8 cellular contexts compared by ENCODE assay signal in genomic region chr13:110306960-110307696, GRCh38. TPM values are rescaled to one million over a fixed set of nuclear protein-coding genes. Genes with fewer than 3 reads are reported as not detected.
DNase-seq lines count a peak whose midpoint lies in the region; ATAC-seq lines count a peak whose summit lies in the region.

Gene COL4A1, minus strand, starts transcription at chr13:110307157. Its CDS starts 130 bp downstream, at chr13:110307027.
Gene COL4A2, plus strand, starts transcription at chr13:110307284. Its CDS starts 620 bp downstream, at chr13:110307904.

- no peaks in the 10 kb centered on the region for H3K9me3 Mint-ChIP-seq in activated T-helper 1 cell treated with anti-CD3 and anti-CD28 coated beads, Interleukin-12 subunit alpha, Interleukin-12 subunit beta, Interleukin-2, Interleukin-4 antibody, amounts not matched to agents 30 ng/mL and 10 ng/mL and 1 ng/mL, durations not matched to agents 14 hours and 24 hours and 36 hours
- no peaks in the 10 kb centered on the region for H3K9me3 Mint-ChIP-seq in stimulated activated memory B cell treated with anti-CD40 and anti-IgM and Interleukin-4, amounts not matched to agents 10 μg/mL and 1 μg/mL and 100 μg/mL, for 72 hours

- H3K4me3 ChIP-seq in GM23248: peak within 1 kb of the TSS; percentile 89

- H2AFZ ChIP-seq in GM23248: peak within 1 kb of the TSS; percentile 79

- no peak within 1 kb of the TSS for H3K4me3 Mint-ChIP-seq in activated T-helper 1 cell treated with anti-CD3 and anti-CD28 coated beads, Interleukin-12 subunit alpha, Interleukin-12 subunit beta, Interleukin-2, Interleukin-4 antibody, amounts not matched to agents 30 ng/mL and 10 ng/mL and 1 ng/mL, durations not matched to agents 14 hours and 24 hours and 36 hours
- H3K4me3 Mint-ChIP-seq in stimulated activated memory B cell treated with anti-CD40 and anti-IgM and Interleukin-4, amounts not matched to agents 10 μg/mL and 1 μg/mL and 100 μg/mL, for 72 hours: no peak within 1 kb of the TSS

- H3K9me2 ChIP-seq in GM23248 (ENCODE audit: insufficient read depth): no peaks in the 10 kb centered on the region

- WGBS in GM23248 (ENCODE audit: low coverage in 1 of 2, low lambda C conversion rate in 2 of 2, missing lambda C conversion rate in 2 of 2), 2 experiments: 0 to 1% methylated on average over 26 to 72 of the region's 89 CpGs

- peak; percentile 79 for DNase-seq in GM23248
- no peak for DNase-seq in activated T-helper 1 cell treated with anti-CD3 and anti-CD28 coated beads, Interleukin-12 subunit alpha, Interleukin-12 subunit beta, Interleukin-2, Interleukin-4 antibody, amounts not matched to agents 30 ng/mL and 10 ng/mL and 1 ng/mL, durations not matched to agents 14 hours and 24 hours and 36 hours (ENCODE audit: low spot score)
- DNase-seq in left ventricle myocardium superior: peak; percentile 93
- peak; percentile 89 for DNase-seq in retina
- no peak for DNase-seq in NCI-H2227 treated with DMSO at 0.1 percent for 48 hours (lab: John Stamatoyannopoulos, UW)

- H3K36me3 ChIP-seq in GM23248 (ENCODE audit: low read depth): peaks cover 4% of the 10 kb centered on the region; the same call in 1 of the 2 replicates

- peaks cover 15% of the 10 kb centered on the region for H3K4me1 Mint-ChIP-seq in activated T-helper 1 cell treated with anti-CD3 and anti-CD28 coated beads, Interleukin-12 subunit alpha, Interleukin-12 subunit beta, Interleukin-2, Interleukin-4 antibody, amounts not matched to agents 30 ng/mL and 10 ng/mL and 1 ng/mL, durations not matched to agents 14 hours and 24 hours and 36 hours (ENCODE audit: low read depth)
- H3K4me1 Mint-ChIP-seq in stimulated activated memory B cell treated with anti-CD40 and anti-IgM and Interleukin-4, amounts not matched to agents 10 μg/mL and 1 μg/mL and 100 μg/mL, for 72 hours: no peaks in the 10 kb centered on the region

- H3K27me3 ChIP-seq in GM23248 (replicated peaks; ENCODE audit: insufficient read depth): no peaks in the 10 kb centered on the region

- no peaks in the 10 kb centered on the region for H3K9me3 ChIP-seq in GM23248 (ENCODE audit: low read depth)

- peaks cover 36% of the 10 kb centered on the region for H3F3A ChIP-seq in GM23248 (ENCODE audit: insufficient read depth)

- in situ Hi-C loops in GM23248 (cut with MboI): no loop called here

- H3K4me1 ChIP-seq in GM23248 (ENCODE audit: insufficient read depth): peaks cover 38% of the 10 kb centered on the region

- H3K27ac Mint-ChIP-seq in activated T-helper 1 cell treated with anti-CD3 and anti-CD28 coated beads, Interleukin-12 subunit alpha, Interleukin-12 subunit beta, Interleukin-2, Interleukin-4 antibody, amounts not matched to agents 30 ng/mL and 10 ng/mL and 1 ng/mL, durations not matched to agents 14 hours and 24 hours and 36 hours: peak within 1 kb of the TSS; percentile 78
- H3K27ac Mint-ChIP-seq in stimulated activated memory B cell treated with anti-CD40 and anti-IgM and Interleukin-4, amounts not matched to agents 10 μg/mL and 1 μg/mL and 100 μg/mL, for 72 hours: no peak within 1 kb of the TSS

- intact Hi-C loops in activated T-helper 1 cell treated with anti-CD3 and anti-CD28 coated beads, Interleukin-12 subunit alpha, Interleukin-12 subunit beta, Interleukin-2, Interleukin-4 antibody, amounts not matched to agents 30 ng/mL and 10 ng/mL and 1 ng/mL, durations not matched to agents 14 hours and 24 hours and 36 hours (cut with micrococcal nuclease): loop anchor here (1.0 to 5.0 kb wide), 3 partner anchors 9 to 1755 kb away; no protein-coding TSS in a partner anchor
- intact Hi-C loops in left ventricle myocardium superior (cut with micrococcal nuclease): loop anchor here (10.0 kb wide), 2 partner anchors 72 to 108 kb away; no protein-coding TSS in a partner anchor

- H3K79me2 ChIP-seq in GM23248 (ENCODE audit: insufficient read depth): peaks cover 67% of the 10 kb centered on the region

- peak within 1 kb of the TSS; percentile 47 for H3K27ac ChIP-seq in GM23248

- no peaks in the 10 kb centered on the region for H4K20me1 ChIP-seq in GM23248 (ENCODE audit: insufficient read depth)

- peak within 1 kb of the TSS; percentile 85 for H3K9ac ChIP-seq in GM23248

- H3K27me3 Mint-ChIP-seq in activated T-helper 1 cell treated with anti-CD3 and anti-CD28 coated beads, Interleukin-12 subunit alpha, Interleukin-12 subunit beta, Interleukin-2, Interleukin-4 antibody, amounts not matched to agents 30 ng/mL and 10 ng/mL and 1 ng/mL, durations not matched to agents 14 hours and 24 hours and 36 hours (ENCODE audit: insufficient read depth): peaks cover 74% of the 10 kb centered on the region
- peaks cover 81% of the 10 kb centered on the region for H3K27me3 Mint-ChIP-seq in stimulated activated memory B cell treated with anti-CD40 and anti-IgM and Interleukin-4, amounts not matched to agents 10 μg/mL and 1 μg/mL and 100 μg/mL, for 72 hours

- no peaks in the 10 kb centered on the region for H3K36me3 Mint-ChIP-seq in activated T-helper 1 cell treated with anti-CD3 and anti-CD28 coated beads, Interleukin-12 subunit alpha, Interleukin-12 subunit beta, Interleukin-2, Interleukin-4 antibody, amounts not matched to agents 30 ng/mL and 10 ng/mL and 1 ng/mL, durations not matched to agents 14 hours and 24 hours and 36 hours (ENCODE audit: low read depth)
- H3K36me3 Mint-ChIP-seq in stimulated activated memory B cell treated with anti-CD40 and anti-IgM and Interleukin-4, amounts not matched to agents 10 μg/mL and 1 μg/mL and 100 μg/mL, for 72 hours: no peaks in the 10 kb centered on the region

- peak within 1 kb of the TSS; percentile 99 for H3K4me2 ChIP-seq in GM23248 (ENCODE audit: unreplicated experiment)

- ATAC-seq in left ventricle myocardium superior: peak; percentile 85
- no peak for ATAC-seq in HG03571 (IDR thresholded peaks at IDR 0.05; ENCODE audit: unreplicated experiment)
- no peak for ATAC-seq in stimulated activated memory B cell treated with anti-CD40 and anti-IgM and Interleukin-4, amounts not matched to agents 10 μg/mL and 1 μg/mL and 100 μg/mL, for 72 hours
- ATAC-seq in HG02970 (IDR thresholded peaks at IDR 0.05; ENCODE audit: low FRiP score, unreplicated experiment): no peak

RNA-seq across cellular contexts. Expression of gene COL4A1, which starts in this region (rescaled TPM):
- 519 and 549 TPM in 2 replicates for total RNA-seq in GM23248 (2014; rRNA removed; shearing (Covaris generic))
- polyA plus RNA-seq in GM23248 (2016; fragmentation: Nextera tagmentation; extraction: Ambion mirVana): 183 and 184 TPM in 2 replicates
- total RNA-seq in activated T-helper 1 cell treated with anti-CD3 and anti-CD28 coated beads, Interleukin-12 subunit alpha, Interleukin-12 subunit beta, Interleukin-2, Interleukin-4 antibody, amounts not matched to agents 30 ng/mL and 10 ng/mL and 1 ng/mL, durations not matched to agents 14 hours and 24 hours and 36 hours: not detected in 2 replicates
- total RNA-seq in left ventricle myocardium superior: 119 TPM

RNA-seq across cellular contexts. Expression of gene COL4A2, which starts in this region (rescaled TPM):
- total RNA-seq in GM23248 (2014; rRNA removed; shearing (Covaris generic)): 455 and 524 TPM in 2 replicates
- 137 and 146 TPM in 2 replicates for polyA plus RNA-seq in GM23248 (2016; fragmentation: Nextera tagmentation; extraction: Ambion mirVana)
- total RNA-seq in activated T-helper 1 cell treated with anti-CD3 and anti-CD28 coated beads, Interleukin-12 subunit alpha, Interleukin-12 subunit beta, Interleukin-2, Interleukin-4 antibody, amounts not matched to agents 30 ng/mL and 10 ng/mL and 1 ng/mL, durations not matched to agents 14 hours and 24 hours and 36 hours: 0.10 TPM in 1 of 2 replicates, not detected in the other
- 126 TPM for total RNA-seq in left ventricle myocardium superior

Comparison
In these comparisons a context has a peak if more than half of its experiments do, and no peak if none do; other contexts are left out.
1. RNA of gene COL4A1 (total RNA-seq): 519 to 549 TPM in GM23248 and 119 TPM in left ventricle myocardium superior (single experiment); not detected in activated T-helper 1 cell treated with anti-CD3 and anti-CD28 coated beads, Interleukin-12 subunit alpha, Interleukin-12 subunit beta, Interleukin-2, Interleukin-4 antibody, amounts not matched to agents 30 ng/mL and 10 ng/mL and 1 ng/mL, durations not matched to agents 14 hours and 24 hours and 36 hours; every median in the first group is over 100 times any median in the second.
2. RNA of gene COL4A2 (total RNA-seq): 455 to 524 TPM in GM23248 and 126 TPM in left ventricle myocardium superior (single experiment); 0.10 TPM in activated T-helper 1 cell treated with anti-CD3 and anti-CD28 coated beads, Interleukin-12 subunit alpha, Interleukin-12 subunit beta, Interleukin-2, Interleukin-4 antibody, amounts not matched to agents 30 ng/mL and 10 ng/mL and 1 ng/mL, durations not matched to agents 14 hours and 24 hours and 36 hours; every median in the first group is over 100 times any median in the second.
3. DNase-seq: peak in GM23248 (single experiment), left ventricle myocardium superior (single experiment) and retina (single experiment); none in activated T-helper 1 cell treated with anti-CD3 and anti-CD28 coated beads, Interleukin-12 subunit alpha, Interleukin-12 subunit beta, Interleukin-2, Interleukin-4 antibody, amounts not matched to agents 30 ng/mL and 10 ng/mL and 1 ng/mL, durations not matched to agents 14 hours and 24 hours and 36 hours (single experiment) and NCI-H2227 treated with DMSO at 0.1 percent for 48 hours (single experiment).